8 cellular contexts compared by ENCODE assay signal in genomic region chr2:30026091-30027055, GRCh38.
DNase-seq lines count a peak whose midpoint lies in the region; ATAC-seq and TF ChIP-seq lines count a peak whose summit lies in the region.

No MANE protein-coding gene starts in this region.

- no peak overlapping the region for H2AFZ ChIP-seq in mesenchymal stem cell (ENCODE audit: low read depth, low read length)

- H3K4ac ChIP-seq in mesenchymal stem cell (ENCODE audit: low read depth in 1 of 2, low read length in 2 of 2), result no peak overlapping the region

- no peak overlapping the region for H2BK15ac ChIP-seq in mesenchymal stem cell (ENCODE audit: low read depth, poor library complexity, severe bottlenecking)

- peaks cover 5 to 46% of the 10 kb centered on the region in 2 experiments for H3K27me3 ChIP-seq in mesenchymal stem cell (ENCODE audit: control insufficient read depth in 1 of 2, insufficient read depth in 1 of 2, low read length in 2 of 2)
- peaks cover 0 to 23% (median 0%) of the 10 kb centered on the region in 7 donors for H3K27me3 ChIP-seq in spleen (replicated peaks in 1 of 7)

- peak in 5 of 11 experiments; percentile 9 to 44 (median 36) for TF ChIP-seq CTCF in spleen (IDR thresholded peaks at IDR 0.05 in 8 of 11, conservative IDR thresholded peaks at IDR 0.05 in 3 of 11)

- H3K4me1 ChIP-seq in mesenchymal stem cell (ENCODE audit: control insufficient read depth, insufficient read depth, low read depth, low read length) (no peaks in the 10 kb centered on the region), spleen (no peaks in the 10 kb centered on the region)

- no peak for ATAC-seq in stimulated activated naive CD8-positive, alpha-beta T cell treated with anti-CD3 and anti-CD28 coated beads, Interleukin-15, Interleukin-2, amounts not matched to agents 100 U/mL and 50 U/mL, for 24 hours
- no peak for ATAC-seq in stimulated activated naive CD8-positive, alpha-beta T cell treated with anti-CD3 and anti-CD28 coated beads, Interleukin-15, amount 100 ng/mL, for 72 hours
- ATAC-seq in GM19328 (IDR thresholded peaks at IDR 0.05; ENCODE audit: unreplicated experiment), result no peak
- ATAC-seq in HG03135 (IDR thresholded peaks at IDR 0.05; ENCODE audit: unreplicated experiment), result no peak

- H3K79me1 ChIP-seq in mesenchymal stem cell (replicated peaks; ENCODE audit: low read length, poor library complexity, severe bottlenecking), result no peaks in the 10 kb centered on the region

- no peak overlapping the region for H2BK120ac ChIP-seq in mesenchymal stem cell (ENCODE audit: low read depth, low read length)

- no peak overlapping the region for H2AK5ac ChIP-seq in mesenchymal stem cell (ENCODE audit: low read length, severe bottlenecking)

- no peaks in the 10 kb centered on the region for H3K9me3 ChIP-seq in mesenchymal stem cell (ENCODE audit: control insufficient read depth, low read length)
- H3K9me3 ChIP-seq in spleen, result no peaks in the 10 kb centered on the region

- no peak overlapping the region for H4K8ac ChIP-seq in mesenchymal stem cell (ENCODE audit: low read length)

- H3K27ac ChIP-seq in mesenchymal stem cell (ENCODE audit: low read length, poor library complexity, severe bottlenecking), result no peak overlapping the region
- no peak overlapping the region for H3K27ac ChIP-seq in spleen

- peak overlapping the region; percentile 17 for H3K9ac ChIP-seq in mesenchymal stem cell (ENCODE audit: low read length)

- WGBS in mesenchymal stem cell, result 55% methylated on average over 23 of the region's 23 CpGs
- 43 to 56% (median 49%) methylated on average over 20 to 23 of the region's 23 CpGs for WGBS in spleen, 5 donors

- H3K9me3 Mint-ChIP-seq in stimulated activated naive CD8-positive, alpha-beta T cell treated with anti-CD3 and anti-CD28 coated beads, Interleukin-15, amount 100 ng/mL, for 72 hours, result no peaks in the 10 kb centered on the region

- peak overlapping the region in 1 of 2 experiments; percentile 14 for H3K4me3 ChIP-seq in mesenchymal stem cell (ENCODE audit: insufficient read depth in 1 of 2, low read depth in 1 of 2, low read length in 2 of 2)
- H3K4me3 ChIP-seq in spleen, result no peak overlapping the region

- no peak overlapping the region for H3K14ac ChIP-seq in mesenchymal stem cell (ENCODE audit: low read length in 2 of 2)

- no peak overlapping the region for H3K23ac ChIP-seq in mesenchymal stem cell (ENCODE audit: low read length in 2 of 2)

- H2BK5ac ChIP-seq in mesenchymal stem cell (ENCODE audit: low read depth, low read length, poor library complexity, severe bottlenecking), result no peak overlapping the region

- no peak for TF ChIP-seq POLR2A in spleen (IDR thresholded peaks at IDR 0.05)

- no peak overlapping the region for H3K18ac ChIP-seq in mesenchymal stem cell (ENCODE audit: low read depth in 1 of 2, low read length in 2 of 2)

- no peak overlapping the region for H4K91ac ChIP-seq in mesenchymal stem cell (ENCODE audit: low read length)

- intact Hi-C loops in spleen (cut with DNase I; ENCODE audit: low total_unique reads), result no loop called here

- no peak overlapping the region for H3K4me2 ChIP-seq in mesenchymal stem cell (ENCODE audit: low read length, poor library complexity, severe bottlenecking)

- H2BK12ac ChIP-seq in mesenchymal stem cell (ENCODE audit: low read length in 2 of 2), result no peak overlapping the region

- H3K4me3 Mint-ChIP-seq in stimulated activated naive CD8-positive, alpha-beta T cell treated with anti-CD3 and anti-CD28 coated beads, Interleukin-15, amount 100 ng/mL, for 72 hours, result no peak overlapping the region

- peak; percentile 14 for DNase-seq in stimulated activated naive CD8-positive, alpha-beta T cell treated with anti-CD3 and anti-CD28 coated beads, Interleukin-15, Interleukin-2, amounts not matched to agents 100 U/mL and 50 U/mL, for 24 hours
- no peak for DNase-seq in stimulated activated naive CD8-positive, alpha-beta T cell treated with anti-CD3 and anti-CD28 coated beads, Interleukin-15, amount 100 ng/mL, for 72 hours
- peak; percentile 3 to 70 for DNase-seq in NCI-H526 (lab: John Stamatoyannopoulos, UW)
- peak; percentile 27 for DNase-seq in dermis blood vessel endothelial cell
- DNase-seq in mesenchymal stem cell, result peak; percentile 2
- DNase-seq in spleen, result no peak

- no peaks in the 10 kb centered on the region for H3K4me1 Mint-ChIP-seq in stimulated activated naive CD8-positive, alpha-beta T cell treated with anti-CD3 and anti-CD28 coated beads, Interleukin-15, amount 100 ng/mL, for 72 hours

- H3K27ac Mint-ChIP-seq in stimulated activated naive CD8-positive, alpha-beta T cell treated with anti-CD3 and anti-CD28 coated beads, Interleukin-15, amount 100 ng/mL, for 72 hours, result no peak overlapping the region

- H3K36me3 ChIP-seq in mesenchymal stem cell (ENCODE audit: control insufficient read depth in 1 of 2, insufficient read depth in 2 of 2, low read depth in 1 of 2, low read length in 2 of 2), result no peaks in the 10 kb centered on the region
- no peaks in the 10 kb centered on the region for H3K36me3 ChIP-seq in spleen

- peaks cover 16% of the 10 kb centered on the region for H3K27me3 Mint-ChIP-seq in stimulated activated naive CD8-positive, alpha-beta T cell treated with anti-CD3 and anti-CD28 coated beads, Interleukin-15, amount 100 ng/mL, for 72 hours

Comparison
In these comparisons a context has a peak if more than half of its experiments do, and no peak if none do; other contexts are left out.
1. DNase-seq: peak in stimulated activated naive CD8-positive, alpha-beta T cell treated with anti-CD3 and anti-CD28 coated beads, Interleukin-15, Interleukin-2, amounts not matched to agents 100 U/mL and 50 U/mL, for 24 hours (single experiment), NCI-H526 (2 of 2), dermis blood vessel endothelial cell (single experiment) and mesenchymal stem cell (single experiment); none in stimulated activated naive CD8-positive, alpha-beta T cell treated with anti-CD3 and anti-CD28 coated beads, Interleukin-15, amount 100 ng/mL, for 72 hours (0 of 2) and spleen (single experiment).